In genomic region chr17:76672270-76672851, GRCh38 we compare ENCODE assay signal across 8 cellular contexts. TPM values are rescaled to one million over a fixed set of nuclear protein-coding genes. Genes with fewer than 3 reads are reported as not detected.
A peak's percentile ranks its signal among the peaks of the same experiment; 100 is the strongest.
DNase-seq lines count a peak whose midpoint lies in the region; ATAC-seq, FAIRE-seq and TF ChIP-seq lines count a peak whose summit lies in the region.

No MANE protein-coding gene starts in this region.

- TF ChIP-seq CTCF in glutamatergic neuron (IDR thresholded peaks at IDR 0.05; ENCODE audit: partially characterized antibody, unreplicated experiment), result no peak

- ATAC-seq in T-helper 17 cell, result no peak
- ATAC-seq in HG03520 (IDR thresholded peaks at IDR 0.05; ENCODE audit: unreplicated experiment), result no peak
- no peak for ATAC-seq in HG03108 (IDR thresholded peaks at IDR 0.05; ENCODE audit: unreplicated experiment)

- H3K36me3 Mint-ChIP-seq in T-helper 17 cell (ENCODE audit: low read depth) (no peaks in the 10 kb centered on the region), glutamatergic neuron (ENCODE audit: unreplicated experiment) (no peaks in the 10 kb centered on the region)

- peak overlapping the region in 1 of 2 donors; percentile 68 for H3K4me3 ChIP-seq in small intestine (ENCODE audit: low read depth in 1 of 2, low read length in 2 of 2)

- H3K36me3 ChIP-seq in small intestine (ENCODE audit: control insufficient read depth in 2 of 2, insufficient read depth in 2 of 2, low read length in 2 of 2), result no peaks in the 10 kb centered on the region

- WGBS in small intestine, 3 donors, result 14 to 39% (median 26%) methylated on average over 13 of the region's 13 CpGs

- H3K4me1 Mint-ChIP-seq in T-helper 17 cell (peaks cover 15% of the 10 kb centered on the region), glutamatergic neuron (ENCODE audit: low read depth, unreplicated experiment) (peaks cover 9% of the 10 kb centered on the region)

- DNase-seq in NCI-H510A treated with DMSO at 0.1 percent for 48 hours (lab: John Stamatoyannopoulos, UW) (peak; percentile 63), NCI-H510A (lab: John Stamatoyannopoulos, UW) (no peak), T-helper 17 cell (no peak), glutamatergic neuron (no peak), small intestine (peak; percentile 77), T1000 (lab: John Stamatoyannopoulos, UW) (no peak)

- FAIRE-seq in small intestine (lab: Jason Lieb, UNC), result no peak

- H3K4me3 Mint-ChIP-seq in T-helper 17 cell (peak overlapping the region; percentile 89), glutamatergic neuron (ENCODE audit: unreplicated experiment) (peak overlapping the region; percentile 99)

- H3K27me3 ChIP-seq in small intestine (ENCODE audit: control insufficient read depth in 2 of 2, insufficient read depth in 2 of 2, low read length in 2 of 2), result no peaks in the 10 kb centered on the region

- H3K4me1 ChIP-seq in small intestine (ENCODE audit: control insufficient read depth in 2 of 2, insufficient read depth in 1 of 2, low read depth in 1 of 2, low read length in 1 of 2), result no peaks in the 10 kb centered on the region

- peaks cover 2% of the 10 kb centered on the region for H3K27me3 Mint-ChIP-seq in T-helper 17 cell
- peaks cover 8% of the 10 kb centered on the region for H3K27me3 Mint-ChIP-seq in glutamatergic neuron (ENCODE audit: unreplicated experiment)

- peak overlapping the region; percentile 95 for H3K27ac Mint-ChIP-seq in T-helper 17 cell
- H3K27ac Mint-ChIP-seq in glutamatergic neuron (ENCODE audit: unreplicated experiment), result peak overlapping the region; percentile 77

- peak overlapping the region; percentile 88 to 90 for H3K27ac ChIP-seq in small intestine (ENCODE audit: low read depth in 1 of 2, low read length in 1 of 2)

- H3K9me3 Mint-ChIP-seq in glutamatergic neuron (ENCODE audit: unreplicated experiment), result peaks cover 9% of the 10 kb centered on the region

- H3K9me3 ChIP-seq in T-helper 17 cell (ENCODE audit: control insufficient read depth, low read length, poor library complexity, severe bottlenecking), result no peaks in the 10 kb centered on the region
- H3K9me3 ChIP-seq in small intestine (ENCODE audit: control insufficient read depth, low read depth), result no peaks in the 10 kb centered on the region

RNA-seq across cellular contexts. Expression of gene ST6GALNAC1, which starts 28.8 kb away (rescaled TPM):
- total RNA-seq in T-helper 17 cell (1 to 10 TPM; 4.1 to 8.4 TPM), glutamatergic neuron (ENCODE audit: unreplicated experiment) (not detected)
- 10 to 100 TPM; 18.6 to 79.2 (median 77.2) TPM for polyA plus RNA-seq in small intestine

RNA-seq across cellular contexts. Expression of gene MXRA7, which starts 38.4 kb away (rescaled TPM):
- total RNA-seq in T-helper 17 cell (1 to 10 TPM; 5.7 to 8.0 TPM), glutamatergic neuron (ENCODE audit: unreplicated experiment) (236 TPM)
- polyA plus RNA-seq in small intestine, result 10 to 100 TPM in 2 of 3 donors, 1 to 10 TPM in 1; 3.1 to 40.1 (median 20.0) TPM

RNA-seq across cellular contexts. Expression of gene JMJD6, which starts 54.0 kb away (rescaled TPM):
- 100 to 1,000 TPM; 124 to 137 TPM for total RNA-seq in T-helper 17 cell
- 39.0 TPM for total RNA-seq in glutamatergic neuron (ENCODE audit: unreplicated experiment)
- polyA plus RNA-seq in small intestine, result 10 to 100 TPM; 24.2 to 56.6 (median 51.1) TPM

RNA-seq across cellular contexts. Expression of gene METTL23, which starts 54.3 kb away (rescaled TPM):
- total RNA-seq in T-helper 17 cell (10 to 100 TPM; 35.1 to 36.2 TPM), glutamatergic neuron (ENCODE audit: unreplicated experiment) (24.3 TPM)
- polyA plus RNA-seq in small intestine, result 10 to 100 TPM; 28.8 to 37.8 (median 37.6) TPM

Comparison
In these comparisons a context has a peak if more than half of its experiments do, and no peak if none do; other contexts are left out.
1. DNase-seq: peak in NCI-H510A treated with DMSO at 0.1 percent for 48 hours (single experiment) and small intestine (single experiment); none in NCI-H510A (single experiment), T-helper 17 cell (0 of 3), glutamatergic neuron (single experiment) and T1000 (single experiment).
2. RNA of gene MXRA7, which starts 38.4 kb away (total RNA-seq): 236 TPM in glutamatergic neuron (single experiment); 5.7 to 8.0 TPM in T-helper 17 cell; every median in the first group is over 10 times any median in the second.